Comparison of ENCODE assay signal across 8 cellular contexts in the genomic region with DNA sequence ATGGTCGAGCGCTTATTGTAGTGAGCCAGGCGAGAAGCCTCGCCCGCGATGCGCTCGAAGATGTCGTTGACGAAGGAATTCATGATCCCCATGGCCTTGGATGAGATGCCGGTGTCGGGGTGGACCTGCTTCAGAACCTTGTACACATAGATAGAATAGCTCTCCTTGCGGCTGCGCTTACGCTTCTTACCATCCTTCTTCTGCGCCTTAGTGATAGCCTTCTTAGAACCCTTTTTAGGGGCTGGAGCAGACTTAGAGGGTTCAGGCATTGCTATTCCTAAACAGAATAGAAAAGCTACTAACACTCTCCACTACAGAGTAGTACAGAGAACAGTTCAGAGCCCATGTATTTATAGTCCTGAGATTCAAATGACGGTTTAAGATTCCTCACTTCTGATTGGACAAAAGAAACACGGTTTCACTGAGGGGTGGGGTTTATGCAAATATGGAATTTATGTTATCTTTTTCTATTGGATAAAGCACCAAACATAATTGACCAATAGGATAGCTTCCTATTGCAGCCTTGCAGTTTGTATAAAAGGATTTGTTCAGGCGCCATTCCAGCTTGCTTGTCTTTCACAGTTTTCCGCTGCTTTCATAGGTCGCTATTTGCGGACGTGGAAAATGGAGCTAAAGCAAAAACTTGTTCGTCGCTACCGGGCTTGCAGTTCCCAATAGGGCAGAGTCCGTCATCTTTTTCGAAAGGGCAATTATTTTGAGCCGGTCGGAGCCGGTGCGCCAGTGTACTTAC. TPM values are rescaled to one million over a fixed set of nuclear protein-coding genes. Genes with fewer than 3 reads are reported as not detected.
A peak's percentile ranks its signal among the peaks of the same experiment; 100 is the strongest.
DNase-seq lines count a peak whose midpoint lies in the region; ATAC-seq and TF ChIP-seq lines count a peak whose summit lies in the region.

No MANE protein-coding gene starts in this region.

- no peak for TF ChIP-seq CTCF in upper lobe of left lung (IDR thresholded peaks at IDR 0.05)

- H3K4me1 ChIP-seq in upper lobe of left lung = peaks cover 13 to 15% (median 13%) of the 10 kb centered on the region in 4 donors

- WGBS in upper lobe of left lung, 2 donors = 0 to 1% methylated on average over 32 of the region's 32 CpGs

- H3K9me3 Mint-ChIP-seq in activated T-cell treated with anti-CD3 and anti-CD28 coated beads, Interleukin-2, amount 50 U/mL, for 24 hours = no peaks in the 10 kb centered on the region
- H3K9me3 Mint-ChIP-seq in naive B cell = peaks cover 0 to 14% (median 7%) of the 10 kb centered on the region in 7 donors

- peak overlapping the region; percentile 45 to 60 (median 49) for H3K4me3 ChIP-seq in upper lobe of left lung

- peaks cover 30% of the 10 kb centered on the region for H3K4me1 Mint-ChIP-seq in activated T-cell treated with anti-CD3 and anti-CD28 coated beads, Interleukin-2, amount 50 U/mL, for 24 hours (ENCODE audit: low read depth)
- H3K4me1 Mint-ChIP-seq in naive B cell = peaks cover 18 to 29% (median 27%) of the 10 kb centered on the region in 3 donors

- H3K27me3 ChIP-seq in upper lobe of left lung = no peaks in the 10 kb centered on the region

- no peaks in the 10 kb centered on the region for H3K27me3 Mint-ChIP-seq in activated T-cell treated with anti-CD3 and anti-CD28 coated beads, Interleukin-2, amount 50 U/mL, for 24 hours
- no peaks in the 10 kb centered on the region for H3K27me3 Mint-ChIP-seq in naive B cell

- peak overlapping the region; percentile 99 for H3K27ac Mint-ChIP-seq in activated T-cell treated with anti-CD3 and anti-CD28 coated beads, Interleukin-2, amount 50 U/mL, for 24 hours
- H3K27ac Mint-ChIP-seq in naive B cell = peak overlapping the region; percentile 92 to 99 (median 96)

- H3K27ac ChIP-seq in upper lobe of left lung = peak overlapping the region; percentile 90 to 97 (median 94)

- H3K36me3 Mint-ChIP-seq in activated T-cell treated with anti-CD3 and anti-CD28 coated beads, Interleukin-2, amount 50 U/mL, for 24 hours (ENCODE audit: low read depth) = peaks cover 4% of the 10 kb centered on the region
- H3K36me3 Mint-ChIP-seq in naive B cell = no peaks in the 10 kb centered on the region

- peak in 1 of 4 donors; percentile 25 for TF ChIP-seq EP300 in upper lobe of left lung (IDR thresholded peaks at IDR 0.05)

- DNase-seq in SIG-M5 treated with dmso at 0.1 percent for 504 hours (lab: John Stamatoyannopoulos, UW; ENCODE audit: unreplicated experiment) (peak; percentile 38), SIG-M5 (lab: John Stamatoyannopoulos, UW) (no peak), NCI-H748 treated with DMSO at 0.1 percent for 48 hours (lab: John Stamatoyannopoulos, UW) (peak; percentile 98), naive B cell (peak; percentile 88), upper lobe of left lung (peak; percentile 65 to 70)
- DNase-seq in activated T-cell treated with anti-CD3 and anti-CD28 coated beads, Interleukin-2, amount 50 U/mL, for 24 hours = peak; percentile 78

- ATAC-seq in HG03039 (IDR thresholded peaks at IDR 0.05; ENCODE audit: unreplicated experiment) (peak; percentile 61), esophagus mucosa (peak; percentile 94), naive B cell (ENCODE audit: low read depth in 2 of 2) (peak; percentile 74 to 79), upper lobe of left lung (ENCODE audit: low FRiP score in 2 of 2) (peak; percentile 94)

- TF ChIP-seq POLR2A in upper lobe of left lung (IDR thresholded peaks at IDR 0.05) = peak in 3 of 4 donors; percentile 90 to 93 (median 91)

- H3K4me3 Mint-ChIP-seq in activated T-cell treated with anti-CD3 and anti-CD28 coated beads, Interleukin-2, amount 50 U/mL, for 24 hours = peak overlapping the region; percentile 85
- peak overlapping the region; percentile 86 to 96 (median 94) for H3K4me3 Mint-ChIP-seq in naive B cell

- H3K36me3 ChIP-seq in upper lobe of left lung = no peaks in the 10 kb centered on the region

- H3K9me3 ChIP-seq in upper lobe of left lung = no peaks in the 10 kb centered on the region

RNA-seq across cellular contexts. Expression of gene HFE, which starts 43.7 kb away (rescaled TPM):
- total RNA-seq in esophagus mucosa = 4.7 TPM
- polyA plus RNA-seq in naive B cell (ENCODE audit: low read depth in 6 of 6) = 1 to 10 TPM in 4 of 6 donors, under 1 TPM in 1, not detected in 1; 0.47 to 3.3 (median 2.9) TPM
- total RNA-seq in upper lobe of left lung = 10 to 100 TPM in 2 of 6 donors, 1 to 10 TPM in 4; 3.8 to 26.2 (median 8.5) TPM
